Comparison of ENCODE assay signal across 10 cellular contexts in the genomic region with DNA sequence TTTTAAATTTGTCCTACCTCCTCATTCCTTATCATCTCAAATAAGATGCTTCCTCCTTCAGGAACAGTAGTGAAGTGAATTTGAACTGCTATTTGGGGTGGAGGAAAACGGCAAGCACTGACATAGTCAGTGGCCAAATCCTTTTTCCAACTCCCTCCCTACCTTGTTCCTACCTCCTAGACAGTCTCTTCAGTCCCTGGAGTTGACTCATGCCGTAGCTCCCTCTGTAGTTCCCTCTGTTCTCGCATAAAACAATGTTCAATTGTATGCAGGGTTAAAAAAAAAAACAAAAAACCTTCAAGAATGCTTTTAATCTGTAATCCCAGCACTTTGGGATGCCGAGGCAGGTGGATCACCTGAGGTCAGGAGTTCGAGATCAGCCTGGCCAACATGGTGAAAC. TPM values are rescaled to one million over a fixed set of nuclear protein-coding genes. Genes with fewer than 3 reads are reported as not detected.
DNase-seq lines count a peak whose midpoint lies in the region; ATAC-seq and TF ChIP-seq lines count a peak whose summit lies in the region.
"Had no signal": no experiment of that assay in that cellular context is flagged by ENCODE, and none has a peak within 500 bp of the region (broad histone marks: within the 10 kb centered on the region; RNA-seq: fewer than 3 reads in every experiment).

No MANE protein-coding gene starts in this region.

- peak overlapping the region; percentile 56 to 68 for H3K4me3 Mint-ChIP-seq in activated T-cell treated with anti-CD3 and anti-CD28 coated beads, Interleukin-2, amount 50 U/mL, for 72 hours
- H3K4me3 Mint-ChIP-seq in WTC11: peak overlapping the region; percentile 52

- DNase-seq in activated T-cell treated with anti-CD3 and anti-CD28 coated beads, Interleukin-2, amount 50 U/mL, for 72 hours: no peak
- DNase-seq in activated T-cell treated with anti-CD3 and anti-CD28 coated beads, Interleukin-2, amount 50 U/mL, for 1 hour: no peak
- DNase-seq in WTC11 (ENCODE audit: low spot score): no peak
- no peak for DNase-seq in NCI-H1417 (lab: John Stamatoyannopoulos, UW)
- DNase-seq: occipital lobe had no signal

- peaks cover 20 to 25% of the 10 kb centered on the region in 2 donors for H3K36me3 Mint-ChIP-seq in activated T-cell treated with anti-CD3 and anti-CD28 coated beads, Interleukin-2, amount 50 U/mL, for 72 hours (ENCODE audit: insufficient read depth in 2 of 2)
- H3K36me3 Mint-ChIP-seq in WTC11: peaks cover 24% of the 10 kb centered on the region

- no peaks in the 10 kb centered on the region for H3K4me1 ChIP-seq in iPS-15b (ENCODE audit: control insufficient read depth, insufficient read depth, low read length)
- H3K4me1 ChIP-seq in subcutaneous abdominal adipose tissue (ENCODE audit: control insufficient read depth in 5 of 5, insufficient read depth in 5 of 5, low read length in 5 of 5): peaks cover 0 to 30% (median 22%) of the 10 kb centered on the region in 5 donors

- POLR2A ChIA-PET in WTC11 (lab: Charles Lee): interaction anchor here (0.6 kb wide), 1 partner anchor 130 kb away, joined by 4 read pairs; no protein-coding TSS in a partner anchor

- ATAC-seq in activated T-cell treated with anti-CD3 and anti-CD28 coated beads, Interleukin-2, amount 50 U/mL, for 72 hours (replicated peaks in 1 of 2): no peak
- ATAC-seq in WTC11 (no peak), esophagus mucosa (no peak), GM21717 (IDR thresholded peaks at IDR 0.05; ENCODE audit: unreplicated experiment) (no peak)

- no peaks in the 10 kb centered on the region for H3K9me3 Mint-ChIP-seq in activated T-cell treated with anti-CD3 and anti-CD28 coated beads, Interleukin-2, amount 50 U/mL, for 72 hours
- H3K9me3 Mint-ChIP-seq in WTC11: no peaks in the 10 kb centered on the region
- H3K9me3 Mint-ChIP-seq: dendritic cell treated with granulocyte-macrophage colony-stimulating factor and Interleukin-4, amounts not matched to agents 40 ng/mL and 50 ng/mL, for 4 days had no signal

- peak overlapping the region; percentile 30 for H3K4me3 ChIP-seq in iPS-15b (ENCODE audit: low read depth, low read length)
- peak overlapping the region in 3 of 5 donors; percentile 44 to 96 (median 94) for H3K4me3 ChIP-seq in subcutaneous abdominal adipose tissue (ENCODE audit: low read depth in 1 of 5, low read length in 5 of 5)

- no peak overlapping the region for H3K27ac ChIP-seq in subcutaneous abdominal adipose tissue (ENCODE audit: low read depth, low read length)

- CTCF ChIA-PET in WTC11 (lab: Charles Lee): interaction anchor here (0.6 to 1.5 kb wide), 2 partner anchors 100 to 173 kb away, joined by 3 read pairs; no protein-coding TSS in a partner anchor

- TF ChIP-seq CTCF in WTC11 (IDR thresholded peaks at IDR 0.05): no peak

- H3K36me3 ChIP-seq in iPS-15b (ENCODE audit: control insufficient read depth, insufficient read depth, low read length): peaks cover 5% of the 10 kb centered on the region
- H3K36me3 ChIP-seq in subcutaneous abdominal adipose tissue (ENCODE audit: control insufficient read depth in 5 of 5, insufficient read depth in 5 of 5, low read length in 5 of 5): peaks cover 6 to 17% (median 10%) of the 10 kb centered on the region in 5 donors

- H3K9me3 ChIP-seq in iPS-15b (ENCODE audit: control insufficient read depth, insufficient read depth, low read length) (no peaks in the 10 kb centered on the region), subcutaneous abdominal adipose tissue (ENCODE audit: control insufficient read depth in 5 of 5, low read length in 5 of 5) (no peaks in the 10 kb centered on the region)

- H3K27ac Mint-ChIP-seq in activated T-cell treated with anti-CD3 and anti-CD28 coated beads, Interleukin-2, amount 50 U/mL, for 72 hours: no peak overlapping the region
- no peak overlapping the region for H3K27ac Mint-ChIP-seq in WTC11

- H3K4me1 Mint-ChIP-seq in activated T-cell treated with anti-CD3 and anti-CD28 coated beads, Interleukin-2, amount 50 U/mL, for 72 hours (ENCODE audit: low read depth): peaks cover 64% of the 10 kb centered on the region
- H3K4me1 Mint-ChIP-seq in WTC11: peaks cover 11% of the 10 kb centered on the region

- H3K9ac ChIP-seq in iPS-15b (ENCODE audit: low read depth, low read length): no peak overlapping the region
- peak overlapping the region in 2 of 5 donors; percentile 1 to 3 for H3K9ac ChIP-seq in subcutaneous abdominal adipose tissue (ENCODE audit: low read length in 5 of 5)

- peaks cover 4% of the 10 kb centered on the region for H3K27me3 Mint-ChIP-seq in activated T-cell treated with anti-CD3 and anti-CD28 coated beads, Interleukin-2, amount 50 U/mL, for 72 hours (ENCODE audit: low read depth)
- peaks cover 10% of the 10 kb centered on the region for H3K27me3 Mint-ChIP-seq in WTC11 (ENCODE audit: low read depth)
- H3K27me3 Mint-ChIP-seq: dendritic cell treated with granulocyte-macrophage colony-stimulating factor and Interleukin-4, amounts not matched to agents 40 ng/mL and 50 ng/mL, for 4 days had no signal

- no peaks in the 10 kb centered on the region for H3K27me3 ChIP-seq in iPS-15b (ENCODE audit: control insufficient read depth, insufficient read depth, low read length)
- H3K27me3 ChIP-seq in subcutaneous abdominal adipose tissue (ENCODE audit: control insufficient read depth in 5 of 5, insufficient read depth in 4 of 5, low read length in 5 of 5): no peaks in the 10 kb centered on the region

TF ChIP-seq in WTC11, 78 proteins besides CTCF, POLR2A, EP300 and RAD21:
- TF ChIP-seq, protein P1, sequence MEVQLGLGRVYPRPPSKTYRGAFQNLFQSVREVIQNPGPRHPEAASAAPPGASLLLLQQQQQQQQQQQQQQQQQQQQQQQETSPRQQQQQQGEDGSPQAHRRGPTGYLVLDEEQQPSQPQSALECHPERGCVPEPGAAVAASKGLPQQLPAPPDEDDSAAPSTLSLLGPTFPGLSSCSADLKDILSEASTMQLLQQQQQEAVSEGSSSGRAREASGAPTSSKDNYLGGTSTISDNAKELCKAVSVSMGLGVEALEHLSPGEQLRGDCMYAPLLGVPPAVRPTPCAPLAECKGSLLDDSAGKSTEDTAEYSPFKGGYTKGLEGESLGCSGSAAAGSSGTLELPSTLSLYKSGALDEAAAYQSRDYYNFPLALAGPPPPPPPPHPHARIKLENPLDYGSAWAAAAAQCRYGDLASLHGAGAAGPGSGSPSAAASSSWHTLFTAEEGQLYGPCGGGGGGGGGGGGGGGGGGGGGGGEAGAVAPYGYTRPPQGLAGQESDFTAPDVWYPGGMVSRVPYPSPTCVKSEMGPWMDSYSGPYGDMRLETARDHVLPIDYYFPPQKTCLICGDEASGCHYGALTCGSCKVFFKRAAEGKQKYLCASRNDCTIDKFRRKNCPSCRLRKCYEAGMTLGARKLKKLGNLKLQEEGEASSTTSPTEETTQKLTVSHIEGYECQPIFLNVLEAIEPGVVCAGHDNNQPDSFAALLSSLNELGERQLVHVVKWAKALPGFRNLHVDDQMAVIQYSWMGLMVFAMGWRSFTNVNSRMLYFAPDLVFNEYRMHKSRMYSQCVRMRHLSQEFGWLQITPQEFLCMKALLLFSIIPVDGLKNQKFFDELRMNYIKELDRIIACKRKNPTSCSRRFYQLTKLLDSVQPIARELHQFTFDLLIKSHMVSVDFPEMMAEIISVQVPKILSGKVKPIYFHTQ (CRISPR knock-in tag; IDR thresholded peaks at IDR 0.05): no peak
- TF ChIP-seq, protein P2, sequence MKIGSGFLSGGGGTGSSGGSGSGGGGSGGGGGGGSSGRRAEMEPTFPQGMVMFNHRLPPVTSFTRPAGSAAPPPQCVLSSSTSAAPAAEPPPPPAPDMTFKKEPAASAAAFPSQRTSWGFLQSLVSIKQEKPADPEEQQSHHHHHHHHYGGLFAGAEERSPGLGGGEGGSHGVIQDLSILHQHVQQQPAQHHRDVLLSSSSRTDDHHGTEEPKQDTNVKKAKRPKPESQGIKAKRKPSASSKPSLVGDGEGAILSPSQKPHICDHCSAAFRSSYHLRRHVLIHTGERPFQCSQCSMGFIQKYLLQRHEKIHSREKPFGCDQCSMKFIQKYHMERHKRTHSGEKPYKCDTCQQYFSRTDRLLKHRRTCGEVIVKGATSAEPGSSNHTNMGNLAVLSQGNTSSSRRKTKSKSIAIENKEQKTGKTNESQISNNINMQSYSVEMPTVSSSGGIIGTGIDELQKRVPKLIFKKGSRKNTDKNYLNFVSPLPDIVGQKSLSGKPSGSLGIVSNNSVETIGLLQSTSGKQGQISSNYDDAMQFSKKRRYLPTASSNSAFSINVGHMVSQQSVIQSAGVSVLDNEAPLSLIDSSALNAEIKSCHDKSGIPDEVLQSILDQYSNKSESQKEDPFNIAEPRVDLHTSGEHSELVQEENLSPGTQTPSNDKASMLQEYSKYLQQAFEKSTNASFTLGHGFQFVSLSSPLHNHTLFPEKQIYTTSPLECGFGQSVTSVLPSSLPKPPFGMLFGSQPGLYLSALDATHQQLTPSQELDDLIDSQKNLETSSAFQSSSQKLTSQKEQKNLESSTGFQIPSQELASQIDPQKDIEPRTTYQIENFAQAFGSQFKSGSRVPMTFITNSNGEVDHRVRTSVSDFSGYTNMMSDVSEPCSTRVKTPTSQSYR (CRISPR knock-in tag; IDR thresholded peaks at IDR 0.05): no peak
- TF ChIP-seq, protein P3, sequence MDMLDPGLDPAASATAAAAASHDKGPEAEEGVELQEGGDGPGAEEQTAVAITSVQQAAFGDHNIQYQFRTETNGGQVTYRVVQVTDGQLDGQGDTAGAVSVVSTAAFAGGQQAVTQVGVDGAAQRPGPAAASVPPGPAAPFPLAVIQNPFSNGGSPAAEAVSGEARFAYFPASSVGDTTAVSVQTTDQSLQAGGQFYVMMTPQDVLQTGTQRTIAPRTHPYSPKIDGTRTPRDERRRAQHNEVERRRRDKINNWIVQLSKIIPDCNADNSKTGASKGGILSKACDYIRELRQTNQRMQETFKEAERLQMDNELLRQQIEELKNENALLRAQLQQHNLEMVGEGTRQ (CRISPR knock-in tag; IDR thresholded peaks at IDR 0.05): no peak
- no peak for TF ChIP-seq ZNF121 (CRISPR knock-in tag; IDR thresholded peaks at IDR 0.05)

RNA-seq across cellular contexts. Expression of a gene that starts 1.4 kb away (rescaled TPM):
- 10 to 100 TPM; 33.1 to 37.5 TPM for total RNA-seq in activated T-cell treated with anti-CD3 and anti-CD28 coated beads, Interleukin-2, amount 50 U/mL, for 72 hours
- total RNA-seq in WTC11 (2021) (17.2 to 18.9 TPM (median 17.9 TPM) in 3 replicates), esophagus mucosa (9.1 TPM)

RNA-seq across cellular contexts. Expression of a gene that starts 29.0 kb away (rescaled TPM):
- 10 to 100 TPM; 17.1 to 19.2 TPM for total RNA-seq in activated T-cell treated with anti-CD3 and anti-CD28 coated beads, Interleukin-2, amount 50 U/mL, for 72 hours
- 4.6 to 5.6 TPM (median 5.0 TPM) in 3 replicates for total RNA-seq in WTC11 (2021)
- 11.8 TPM for total RNA-seq in esophagus mucosa
